ENCODE assay signal across 1 cellular context in the genomic region with DNA sequence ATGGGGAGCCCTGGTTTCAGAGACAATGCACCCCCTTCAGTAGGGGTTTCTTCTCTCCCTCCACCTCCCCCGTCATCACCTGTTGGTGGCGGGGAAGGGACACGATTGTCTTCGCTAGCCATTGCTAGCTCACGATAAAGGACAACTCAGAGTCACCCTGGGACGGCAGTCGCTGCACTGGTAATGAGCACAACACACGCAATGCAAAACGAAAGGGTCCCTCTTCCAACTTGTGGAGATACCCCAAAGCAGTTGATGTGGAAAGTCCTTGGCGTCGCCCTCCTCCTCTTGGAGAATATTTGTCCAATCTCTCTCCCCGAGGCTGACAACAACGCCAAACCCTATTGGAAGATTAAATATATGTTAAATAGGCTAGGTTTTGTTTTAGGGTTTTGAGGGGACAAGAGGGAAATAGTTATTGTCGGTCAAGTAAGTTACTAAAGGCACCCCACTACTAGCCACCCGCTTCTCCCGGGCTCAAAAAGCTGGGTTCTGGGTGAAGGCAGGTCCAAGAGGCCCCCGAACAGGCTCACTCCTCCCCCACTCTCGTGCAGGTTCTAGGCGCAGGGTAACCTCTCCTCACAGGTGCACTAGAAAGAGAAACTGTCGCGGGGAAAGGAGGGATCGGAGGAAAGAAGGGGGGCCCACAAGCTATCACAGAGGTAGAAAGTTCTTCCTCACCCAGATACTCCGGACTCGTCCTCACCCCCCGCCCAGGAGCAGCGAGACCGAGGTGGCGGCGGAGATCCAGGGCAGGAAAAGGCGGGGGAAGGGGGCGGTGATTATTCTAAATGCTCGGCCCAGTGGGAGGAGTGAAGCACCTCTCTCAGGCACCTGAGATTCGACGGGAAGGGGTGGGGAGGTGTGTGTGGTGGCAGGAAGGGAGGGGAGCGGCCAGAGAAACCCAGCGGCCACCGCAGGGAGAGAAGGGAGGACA.
TF ChIP-seq lines count a peak whose summit lies in the region.

A gene with protein sequence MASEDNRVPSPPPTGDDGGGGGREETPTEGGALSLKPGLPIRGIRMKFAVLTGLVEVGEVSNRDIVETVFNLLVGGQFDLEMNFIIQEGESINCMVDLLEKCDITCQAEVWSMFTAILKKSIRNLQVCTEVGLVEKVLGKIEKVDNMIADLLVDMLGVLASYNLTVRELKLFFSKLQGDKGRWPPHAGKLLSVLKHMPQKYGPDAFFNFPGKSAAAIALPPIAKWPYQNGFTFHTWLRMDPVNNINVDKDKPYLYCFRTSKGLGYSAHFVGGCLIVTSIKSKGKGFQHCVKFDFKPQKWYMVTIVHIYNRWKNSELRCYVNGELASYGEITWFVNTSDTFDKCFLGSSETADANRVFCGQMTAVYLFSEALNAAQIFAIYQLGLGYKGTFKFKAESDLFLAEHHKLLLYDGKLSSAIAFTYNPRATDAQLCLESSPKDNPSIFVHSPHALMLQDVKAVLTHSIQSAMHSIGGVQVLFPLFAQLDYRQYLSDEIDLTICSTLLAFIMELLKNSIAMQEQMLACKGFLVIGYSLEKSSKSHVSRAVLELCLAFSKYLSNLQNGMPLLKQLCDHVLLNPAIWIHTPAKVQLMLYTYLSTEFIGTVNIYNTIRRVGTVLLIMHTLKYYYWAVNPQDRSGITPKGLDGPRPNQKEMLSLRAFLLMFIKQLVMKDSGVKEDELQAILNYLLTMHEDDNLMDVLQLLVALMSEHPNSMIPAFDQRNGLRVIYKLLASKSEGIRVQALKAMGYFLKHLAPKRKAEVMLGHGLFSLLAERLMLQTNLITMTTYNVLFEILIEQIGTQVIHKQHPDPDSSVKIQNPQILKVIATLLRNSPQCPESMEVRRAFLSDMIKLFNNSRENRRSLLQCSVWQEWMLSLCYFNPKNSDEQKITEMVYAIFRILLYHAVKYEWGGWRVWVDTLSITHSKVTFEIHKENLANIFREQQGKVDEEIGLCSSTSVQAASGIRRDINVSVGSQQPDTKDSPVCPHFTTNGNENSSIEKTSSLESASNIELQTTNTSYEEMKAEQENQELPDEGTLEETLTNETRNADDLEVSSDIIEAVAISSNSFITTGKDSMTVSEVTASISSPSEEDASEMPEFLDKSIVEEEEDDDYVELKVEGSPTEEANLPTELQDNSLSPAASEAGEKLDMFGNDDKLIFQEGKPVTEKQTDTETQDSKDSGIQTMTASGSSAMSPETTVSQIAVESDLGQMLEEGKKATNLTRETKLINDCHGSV (N-terminal part only) (minus strand): TSS at position 764 of the 937 bp plus-strand sequence. CDS start 642 bp downstream, at position 122.

TF ChIP-seq in HepG2, 621 proteins besides CTCF, POLR2A, EP300 and RAD21 (continued from another document):
- TF ChIP-seq, protein P1, sequence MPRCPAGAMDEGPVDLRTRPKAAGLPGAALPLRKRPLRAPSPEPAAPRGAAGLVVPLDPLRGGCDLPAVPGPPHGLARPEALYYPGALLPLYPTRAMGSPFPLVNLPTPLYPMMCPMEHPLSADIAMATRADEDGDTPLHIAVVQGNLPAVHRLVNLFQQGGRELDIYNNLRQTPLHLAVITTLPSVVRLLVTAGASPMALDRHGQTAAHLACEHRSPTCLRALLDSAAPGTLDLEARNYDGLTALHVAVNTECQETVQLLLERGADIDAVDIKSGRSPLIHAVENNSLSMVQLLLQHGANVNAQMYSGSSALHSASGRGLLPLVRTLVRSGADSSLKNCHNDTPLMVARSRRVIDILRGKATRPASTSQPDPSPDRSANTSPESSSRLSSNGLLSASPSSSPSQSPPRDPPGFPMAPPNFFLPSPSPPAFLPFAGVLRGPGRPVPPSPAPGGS (CRISPR knock-in tag; IDR thresholded peaks at IDR 0.05): no peak
- TF ChIP-seq, protein P2, sequence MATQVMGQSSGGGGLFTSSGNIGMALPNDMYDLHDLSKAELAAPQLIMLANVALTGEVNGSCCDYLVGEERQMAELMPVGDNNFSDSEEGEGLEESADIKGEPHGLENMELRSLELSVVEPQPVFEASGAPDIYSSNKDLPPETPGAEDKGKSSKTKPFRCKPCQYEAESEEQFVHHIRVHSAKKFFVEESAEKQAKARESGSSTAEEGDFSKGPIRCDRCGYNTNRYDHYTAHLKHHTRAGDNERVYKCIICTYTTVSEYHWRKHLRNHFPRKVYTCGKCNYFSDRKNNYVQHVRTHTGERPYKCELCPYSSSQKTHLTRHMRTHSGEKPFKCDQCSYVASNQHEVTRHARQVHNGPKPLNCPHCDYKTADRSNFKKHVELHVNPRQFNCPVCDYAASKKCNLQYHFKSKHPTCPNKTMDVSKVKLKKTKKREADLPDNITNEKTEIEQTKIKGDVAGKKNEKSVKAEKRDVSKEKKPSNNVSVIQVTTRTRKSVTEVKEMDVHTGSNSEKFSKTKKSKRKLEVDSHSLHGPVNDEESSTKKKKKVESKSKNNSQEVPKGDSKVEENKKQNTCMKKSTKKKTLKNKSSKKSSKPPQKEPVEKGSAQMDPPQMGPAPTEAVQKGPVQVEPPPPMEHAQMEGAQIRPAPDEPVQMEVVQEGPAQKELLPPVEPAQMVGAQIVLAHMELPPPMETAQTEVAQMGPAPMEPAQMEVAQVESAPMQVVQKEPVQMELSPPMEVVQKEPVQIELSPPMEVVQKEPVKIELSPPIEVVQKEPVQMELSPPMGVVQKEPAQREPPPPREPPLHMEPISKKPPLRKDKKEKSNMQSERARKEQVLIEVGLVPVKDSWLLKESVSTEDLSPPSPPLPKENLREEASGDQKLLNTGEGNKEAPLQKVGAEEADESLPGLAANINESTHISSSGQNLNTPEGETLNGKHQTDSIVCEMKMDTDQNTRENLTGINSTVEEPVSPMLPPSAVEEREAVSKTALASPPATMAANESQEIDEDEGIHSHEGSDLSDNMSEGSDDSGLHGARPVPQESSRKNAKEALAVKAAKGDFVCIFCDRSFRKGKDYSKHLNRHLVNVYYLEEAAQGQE (IDR thresholded peaks at IDR 0.05; ENCODE audit: borderline replicate concordance in 1 of 2, low read depth in 1 of 2, low read length in 2 of 2): 0 out of 4 replicates have a peak, but pooled peaks of 1 of the 2 experiments have one; percentile 38
- no peak for TF ChIP-seq SIX1 (CRISPR knock-in tag; IDR thresholded peaks at IDR 0.05; ENCODE audit: borderline replicate concordance)
- no peak for TF ChIP-seq NFKBIZ (CRISPR knock-in tag; IDR thresholded peaks at IDR 0.05)
- no peak for TF ChIP-seq KAT7 (CRISPR knock-in tag; IDR thresholded peaks at IDR 0.05; ENCODE audit: borderline replicate concordance)
- no peak; the same call in 1 of the 2 replicates for TF ChIP-seq REPIN1 (CRISPR knock-in tag; IDR thresholded peaks at IDR 0.05; ENCODE audit: borderline replicate concordance, low read depth)
- TF ChIP-seq KDM6A (CRISPR knock-in tag; IDR thresholded peaks at IDR 0.05; ENCODE audit: low read depth): no peak
